In genomic region chr4:17623451-17624001, GRCh38 we compare ENCODE assay signal across 18 cellular contexts. TPM values are rescaled to one million over a fixed set of nuclear protein-coding genes. Genes with fewer than 3 reads are reported as not detected.
DNase-seq lines count a peak whose midpoint lies in the region; ATAC-seq and TF ChIP-seq lines count a peak whose summit lies in the region.
"Had no signal": no experiment of that assay in that cellular context is flagged by ENCODE, and none has a peak within 500 bp of the region (broad histone marks: within the 10 kb centered on the region; RNA-seq: fewer than 3 reads in every experiment).

No MANE protein-coding gene starts in this region.

- POLR2A ChIA-PET in SK-N-SH (lab: Yijun Ruan, JAX): interaction anchor here (0.7 kb wide), 1 partner anchor 176 kb away, joined by 3 read pairs; no protein-coding TSS in a partner anchor

- no peak for ATAC-seq in GM18907 (IDR thresholded peaks at IDR 0.05; ENCODE audit: unreplicated experiment)
- no peak for ATAC-seq in upper lobe of right lung

- in situ Hi-C loops in HAP-1 (cut with MboI; ENCODE audit: low sequenced_read_pairs): no loop called here

- H3K36me3 ChIP-seq in SK-N-SH (replicated peaks in 1 of 2; ENCODE audit: control insufficient read depth in 1 of 2, insufficient read depth in 2 of 2, low read length in 1 of 2): peaks cover 73 to 78% of the 10 kb centered on the region in 2 experiments
- peaks cover 94% of the 10 kb centered on the region for H3K36me3 ChIP-seq in upper lobe of right lung
- peaks cover 89% of the 10 kb centered on the region for H3K36me3 ChIP-seq in HAP-1 (replicated peaks)

- H4K20me1 ChIP-seq in SK-N-SH (ENCODE audit: insufficient read depth): peaks cover 29% of the 10 kb centered on the region

- H3F3A ChIP-seq in SK-N-SH (replicated peaks; ENCODE audit: insufficient read depth): peaks cover 12% of the 10 kb centered on the region

- no peaks in the 10 kb centered on the region for H3K9me2 ChIP-seq in SK-N-SH

- H3K27me3 ChIP-seq in SK-N-SH (ENCODE audit: insufficient read depth): no peaks in the 10 kb centered on the region
- H3K27me3 ChIP-seq in upper lobe of right lung: no peaks in the 10 kb centered on the region
- H3K27me3 ChIP-seq in HAP-1 (ENCODE audit: low read depth): no peaks in the 10 kb centered on the region
- H3K27me3 ChIP-seq: Peyer's patch had no signal

- H2AFZ ChIP-seq in SK-N-SH (ENCODE audit: low read depth): no peak overlapping the region

- no peak overlapping the region for H3K9ac ChIP-seq in SK-N-SH

- CTCF ChIA-PET in SK-N-SH (lab: Yijun Ruan, JAX): interaction anchor here (0.6 to 1.2 kb wide), 3 partner anchors 9 to 41 kb away, joined by 3 to 4 read pairs (median 4); no protein-coding TSS in a partner anchor

- no peak for TF ChIP-seq RAD21 in SK-N-SH (IDR thresholded peaks at IDR 0.05; ENCODE audit: low read length)

- H3K9me3 ChIP-seq in SK-N-SH (no peaks in the 10 kb centered on the region), upper lobe of right lung (no peaks in the 10 kb centered on the region), HAP-1 (no peaks in the 10 kb centered on the region)
- H3K9me3 ChIP-seq: Caco-2, Peyer's patch had no signal

- no peak overlapping the region for H3K4me2 ChIP-seq in SK-N-SH

- no peak for TF ChIP-seq EP300 in SK-N-SH (IDR thresholded peaks at IDR 0.05; ENCODE audit: borderline replicate concordance in 1 of 2, low read depth in 1 of 2, low read length in 1 of 2)

- no peak for TF ChIP-seq CTCF in AG10803 (conservative IDR thresholded peaks at IDR 0.05; ENCODE audit: low read length)
- no peak for TF ChIP-seq CTCF in SK-N-SH (IDR thresholded peaks at IDR 0.05)
- TF ChIP-seq CTCF in foreskin fibroblast (IDR thresholded peaks at IDR 0.05; ENCODE audit: low read depth, low read length): no peak
- TF ChIP-seq CTCF in upper lobe of right lung (IDR thresholded peaks at IDR 0.05): no peak

- H3K4me1 ChIP-seq in SK-N-SH (ENCODE audit: control insufficient read depth in 1 of 2, insufficient read depth in 2 of 2, low read depth in 1 of 2, low read length in 1 of 2) (peaks cover 0 to 7% of the 10 kb centered on the region in 2 experiments; a peak in 2 of 4 replicates), upper lobe of right lung (peaks cover 5% of the 10 kb centered on the region), HAP-1 (no peaks in the 10 kb centered on the region)
- H3K4me1 ChIP-seq: Caco-2 had no signal

- H3K4me3 ChIP-seq in AG10803 (ENCODE audit: low read length) (no peak overlapping the region), SK-N-SH (ENCODE audit: low read depth in 2 of 2, low read length in 1 of 2) (no peak overlapping the region), foreskin fibroblast (ENCODE audit: low read depth in 1 of 2, low read length in 2 of 2) (no peak overlapping the region), upper lobe of right lung (no peak overlapping the region), HAP-1 (no peak overlapping the region)
- H3K4me3 ChIP-seq: Peyer's patch had no signal

- DNase-seq in AG10803 (ENCODE audit: low read depth): peak; percentile 82
- DNase-seq in ELR (ENCODE audit: low read depth): peak; percentile 14
- no peak for DNase-seq in SK-N-SH
- DNase-seq in foreskin fibroblast: peak; percentile 73 to 90
- DNase-seq in upper lobe of right lung: no peak
- no peak for DNase-seq in SIG-M5 (lab: John Stamatoyannopoulos, UW)
- DNase-seq in HAP-1 (ENCODE audit: low spot score in 2 of 2): no peak
- DNase-seq: Caco-2, DMS53, GDM1, Kasumi-1, NCI-H1436, NCI-H2029 treated with DMSO at 0.1 percent for 48 hours, NCI-H510A treated with DMSO at 0.1 percent for 48 hours, Peyer's patch, Right ventricle myocardium superior had no signal

- WGBS in SK-N-SH (ENCODE audit: low lambda C conversion rate): 66% methylated on average over 4 of the region's 7 CpGs

- peaks cover 51% of the 10 kb centered on the region for H3K79me2 ChIP-seq in SK-N-SH (ENCODE audit: insufficient read depth)

- intact Hi-C loops in upper lobe of right lung (cut with DNase I): no loop called here

- H3K27ac ChIP-seq in SK-N-SH (ENCODE audit: low read depth in 2 of 2, low read length in 1 of 2) (no peak overlapping the region), upper lobe of right lung (no peak overlapping the region)
- H3K27ac ChIP-seq: C4-2B, Peyer's patch had no signal

TF ChIP-seq in SK-N-SH, 30 proteins besides CTCF, POLR2A, EP300 and RAD21:
- TF ChIP-seq RCOR1 (IDR thresholded peaks at IDR 0.05; ENCODE audit: low read length) (no peak), FOSL2 (IDR thresholded peaks at IDR 0.05; ENCODE audit: borderline replicate concordance, low read depth) (0 out of 2 replicates have a peak, but pooled peaks have one; percentile 6), TCF12 (IDR thresholded peaks at IDR 0.05) (peak; percentile 51; the same call in 1 of the 2 replicates)

RNA-seq across cellular contexts. Expression of gene MED28, which starts 9.1 kb away (rescaled TPM):
- 5.9 and 7.5 TPM in 2 replicates for polyA plus RNA-seq in SK-N-SH (2012; rRNA removed)
- 9.2 and 10.1 TPM in 2 replicates for polyA plus RNA-seq in SK-N-SH (2012; cell fraction: cytosol; rRNA removed)
- 8.5 and 12.6 TPM in 2 replicates for polyA plus RNA-seq in SK-N-SH (2012; cell fraction: nucleus; rRNA removed)
- 50.0 TPM for total RNA-seq in upper lobe of right lung

RNA-seq across cellular contexts. Expression of gene LAP3, which starts 46.5 kb away (rescaled TPM):
- polyA plus RNA-seq in SK-N-SH (2012; rRNA removed): 53.2 and 67.8 TPM in 2 replicates
- 66.9 and 72.0 TPM in 2 replicates for polyA plus RNA-seq in SK-N-SH (2012; cell fraction: cytosol; rRNA removed)
- polyA plus RNA-seq in SK-N-SH (2012; cell fraction: nucleus; rRNA removed): 33.7 and 42.9 TPM in 2 replicates
- 97.6 TPM for total RNA-seq in upper lobe of right lung

Comparison
In these comparisons a context has a peak if more than half of its experiments do, and no peak if none do; other contexts are left out.
1. DNase-seq: peak in AG10803 (single experiment), ELR (single experiment) and foreskin fibroblast (2 of 2); none in SK-N-SH (single experiment), upper lobe of right lung (single experiment), SIG-M5 (single experiment) and HAP-1 (0 of 2).